ENCODE assay signal across 8 cellular contexts in the genomic region with DNA sequence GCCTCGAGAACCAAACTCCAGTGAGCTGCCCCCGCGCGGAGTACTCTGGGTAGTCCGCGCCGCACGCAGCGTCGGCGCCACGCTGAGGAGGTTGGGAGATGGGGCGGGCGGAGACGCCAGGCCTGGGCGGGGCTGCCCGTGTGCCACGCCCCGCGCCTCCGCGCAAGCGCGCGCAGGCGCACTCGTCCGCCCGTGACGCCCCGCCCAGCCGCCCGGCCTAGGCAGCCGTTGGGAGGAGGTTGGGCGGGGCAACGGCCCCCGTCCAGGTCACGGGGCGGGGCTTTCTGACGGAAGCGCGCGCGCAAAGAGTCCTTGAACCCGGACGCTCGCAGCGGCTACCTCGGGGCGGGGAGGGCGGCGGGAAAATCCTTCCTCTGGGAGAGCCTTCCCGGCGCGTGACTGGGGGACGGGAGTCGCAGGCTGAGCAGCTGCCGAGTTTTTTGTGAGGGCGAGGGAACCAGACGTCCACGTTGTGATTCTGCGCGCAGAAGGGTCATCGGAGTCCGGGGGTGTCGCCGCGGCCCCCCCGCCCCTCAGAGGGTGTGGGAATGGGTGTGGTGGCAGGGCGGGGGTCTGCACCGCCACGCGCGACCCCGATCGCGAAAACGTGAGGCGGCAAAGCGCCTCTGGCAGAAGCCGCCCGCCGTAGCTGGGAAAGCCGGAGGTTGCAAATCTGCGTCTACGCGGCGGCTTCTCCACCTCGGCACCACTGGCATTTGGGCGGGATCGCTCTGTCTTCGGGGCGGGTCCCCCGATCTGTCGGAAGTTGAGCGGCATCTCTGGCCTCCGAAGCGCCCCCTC. TPM values are rescaled to one million over a fixed set of nuclear protein-coding genes. Genes with fewer than 3 reads are reported as not detected.
A peak's percentile ranks its signal among the peaks of the same experiment; 100 is the strongest.
DNase-seq lines count a peak whose midpoint lies in the region; ATAC-seq and TF ChIP-seq lines count a peak whose summit lies in the region.

A gene with protein sequence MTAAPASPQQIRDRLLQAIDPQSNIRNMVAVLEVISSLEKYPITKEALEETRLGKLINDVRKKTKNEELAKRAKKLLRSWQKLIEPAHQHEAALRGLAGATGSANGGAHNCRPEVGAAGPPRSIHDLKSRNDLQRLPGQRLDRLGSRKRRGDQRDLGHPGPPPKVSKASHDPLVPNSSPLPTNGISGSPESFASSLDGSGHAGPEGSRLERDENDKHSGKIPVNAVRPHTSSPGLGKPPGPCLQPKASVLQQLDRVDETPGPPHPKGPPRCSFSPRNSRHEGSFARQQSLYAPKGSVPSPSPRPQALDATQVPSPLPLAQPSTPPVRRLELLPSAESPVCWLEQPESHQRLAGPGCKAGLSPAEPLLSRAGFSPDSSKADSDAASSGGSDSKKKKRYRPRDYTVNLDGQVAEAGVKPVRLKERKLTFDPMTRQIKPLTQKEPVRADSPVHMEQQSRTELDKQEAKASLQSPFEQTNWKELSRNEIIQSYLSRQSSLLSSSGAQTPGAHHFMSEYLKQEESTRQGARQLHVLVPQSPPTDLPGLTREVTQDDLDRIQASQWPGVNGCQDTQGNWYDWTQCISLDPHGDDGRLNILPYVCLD (minus strand): TSS at position 22 of the 801 bp plus-strand sequence. CDS start 261 bp downstream, outside the sequence.

- peak within 1 kb of the TSS; percentile 94 for H3K27ac Mint-ChIP-seq in activated B cell treated with CpG ODN at 0.5 μM for 24 hours

- POLR2A ChIA-PET in activated B cell treated with CpG ODN at 0.5 μM for 24 hours (lab: Charles Lee), result interaction anchor here (0.5 to 11.4 kb wide), 10 partner anchors 32 to 529 kb away, joined by 3 to 242 read pairs (median 4); a partner anchor contains a TSS

- no peaks in the 10 kb centered on the region for H3K27me3 Mint-ChIP-seq in activated B cell treated with CpG ODN at 0.5 μM for 24 hours

- CTCF ChIA-PET in activated B cell treated with CpG ODN at 0.5 μM for 24 hours (lab: Charles Lee), result interaction anchor here (1.1 to 2.3 kb wide), 6 partner anchors 31 to 100 kb away, joined by 3 to 7 read pairs (median 4); a partner anchor contains a TSS

- H3K27ac ChIP-seq in caudate nucleus (ENCODE audit: low read depth, low read length), result peak within 1 kb of the TSS; percentile 85

- H3K4me3 Mint-ChIP-seq in activated B cell treated with CpG ODN at 0.5 μM for 24 hours, result peak within 1 kb of the TSS; percentile 98

- ATAC-seq in GM18909 (IDR thresholded peaks at IDR 0.05; ENCODE audit: poor library complexity, unreplicated experiment) (peak; percentile 85), HG03159 (IDR thresholded peaks at IDR 0.05; ENCODE audit: unreplicated experiment) (peak; percentile 84), activated B cell treated with CpG ODN at 0.5 μM for 24 hours (ENCODE audit: low read depth) (peak; percentile 94)

- H3K4me1 Mint-ChIP-seq in activated B cell treated with CpG ODN at 0.5 μM for 24 hours, result peaks cover 51% of the 10 kb centered on the region

- intact Hi-C loops in activated B cell treated with CpG ODN at 0.5 μM for 24 hours (cut with micrococcal nuclease), result loop anchor here (1.0 to 10.0 kb wide), 9 partner anchors 18 to 431 kb away; a partner anchor contains a TSS

- no peak for TF ChIP-seq CTCF in activated B cell treated with CpG ODN at 0.5 μM for 24 hours (IDR thresholded peaks at IDR 0.05)

- H3K36me3 Mint-ChIP-seq in activated B cell treated with CpG ODN at 0.5 μM for 24 hours (ENCODE audit: low read depth), result peaks cover 51% of the 10 kb centered on the region

- peak; percentile 100 for DNase-seq in AG08396 (ENCODE audit: low spot score)
- peak; percentile 83 for DNase-seq in NCI-H2227 treated with DMSO at 0.1 percent for 48 hours (lab: John Stamatoyannopoulos, UW)
- peak; percentile 93 for DNase-seq in activated B cell treated with CpG ODN at 0.5 μM for 24 hours
- DNase-seq in caudate nucleus (lab: John Stamatoyannopoulos, UW), result peak; percentile 46 to 99 (median 93)
- DNase-seq in iris pigment epithelial cell (ENCODE audit: low read depth), result peak; percentile 90
- DNase-seq in stimulated activated CD4-positive, alpha-beta T cell treated with anti-CD3 and anti-CD28 coated beads, Interleukin-12 subunit alpha, Interleukin-12 subunit beta, amount 100 ng/mL, for 24 hours (ENCODE audit: low read depth in 2 of 2), result peak; percentile 91 to 93

- no peaks in the 10 kb centered on the region for H3K9me3 Mint-ChIP-seq in activated B cell treated with CpG ODN at 0.5 μM for 24 hours

RNA-seq across cellular contexts. Expression of the gene that starts here (rescaled TPM):
- total RNA-seq in activated B cell treated with CpG ODN at 0.5 μM for 24 hours, result 32.0 and 36.1 TPM in 2 replicates

Comparison
In these comparisons a context has a peak if more than half of its experiments do, and no peak if none do; other contexts are left out.
1. Peak in every context shown above with its lines: DNase-seq, ATAC-seq and H3K27ac ChIP-seq.